Comparison of ENCODE assay signal across 29 cellular contexts in the genomic region with DNA sequence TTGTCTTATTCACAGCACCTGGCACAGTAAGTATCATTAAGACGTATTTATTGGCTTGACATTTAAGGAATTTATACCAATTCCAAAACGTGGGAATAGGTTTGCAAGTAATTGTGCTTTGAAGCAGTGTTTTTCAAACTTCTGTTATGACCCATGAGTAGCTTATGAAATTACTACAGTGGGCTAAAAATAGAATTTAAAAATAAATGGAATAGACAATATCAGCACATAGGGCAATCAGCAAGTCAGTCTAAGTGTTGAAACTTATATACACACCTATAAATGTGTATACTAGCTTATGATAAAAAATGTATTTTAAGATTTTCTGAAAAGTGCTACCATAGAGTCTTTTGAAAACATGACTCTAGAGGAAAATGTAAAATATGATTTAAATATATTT.
"Had no signal": no experiment of that assay in that cellular context is flagged by ENCODE, and none has a peak within 500 bp of the region (broad histone marks: within the 10 kb centered on the region; RNA-seq: fewer than 3 reads in every experiment).

No MANE protein-coding gene starts in this region.

- DNase-seq: hypothalamus; immature natural killer cell; kidney; left colon; left lung; mesendoderm; naive B cell; natural killer cell; nephron progenitor cell; occipital lobe; right lobe of liver; stimulated activated CD4-positive, alpha-beta T cell treated with anti-CD3 and anti-CD28 coated beads, Interleukin-12 subunit alpha, Interleukin-12 subunit beta, amount 100 ng/mL, for 4 hours; stimulated activated CD4-positive, alpha-beta T cell treated with anti-CD3 and anti-CD28 coated beads, Interleukin-15, amount 100 ng/mL, for 24 hours; stimulated activated CD4-positive, alpha-beta T cell treated with anti-CD3 and anti-CD28 coated beads, Interleukin-2, amount 100 ng/mL, for 24 hours; stimulated activated CD4-positive, alpha-beta T cell treated with anti-CD3 and anti-CD28 coated beads, Interleukin-4, amount 100 ng/mL, for 1 hour; stimulated activated naive B cell treated with anti-CD40 and anti-IgM and Interleukin-4, amounts not matched to agents 10 μg/mL and 1 μg/mL and 100 μg/mL, for 72 hours; stimulated activated naive CD8-positive, alpha-beta T cell treated with anti-CD3 and anti-CD28 coated beads, Interleukin-15, Interleukin-2, amounts not matched to agents 100 U/mL and 50 U/mL, for 24 hours; stomach; testis; thyroid gland; transverse colon; upper lobe of left lung had no signal

- H3K27ac ChIP-seq: left lung, neural progenitor cell, neutrophil, parathyroid adenoma, right atrium auricular region, right lobe of liver, skin epidermis, stomach, testis, thyroid gland, transverse colon, upper lobe of left lung, vagina had no signal

- H3K27me3 ChIP-seq: right lobe of liver, testis, vagina had no signal

- H3K9me3 ChIP-seq: left lung, neutrophil, right atrium auricular region, right lobe of liver, stomach, testis, thyroid gland, transverse colon, upper lobe of left lung, vagina had no signal

- H3K4me1 ChIP-seq: left lung, parathyroid adenoma, testis had no signal

- H3K4me3 ChIP-seq: left lung, lung, neural progenitor cell, right atrium auricular region, right lobe of liver, skin epidermis, stomach, testis, thyroid gland, transverse colon, upper lobe of left lung, vagina had no signal

- ATAC-seq: left colon; left lung; natural killer cell; stimulated activated naive B cell treated with anti-CD40 and anti-IgM and Interleukin-4, amounts not matched to agents 10 μg/mL and 1 μg/mL and 100 μg/mL, for 72 hours; stimulated activated naive CD8-positive, alpha-beta T cell treated with anti-CD3 and anti-CD28 coated beads, Interleukin-15, Interleukin-2, amounts not matched to agents 100 U/mL and 50 U/mL, for 24 hours had no signal

- H3K36me3 ChIP-seq: left lung, neural progenitor cell, neutrophil, right atrium auricular region, right lobe of liver, stomach, thyroid gland, transverse colon, upper lobe of left lung, vagina had no signal
